2 cellular contexts compared by ENCODE assay signal in the genomic region with DNA sequence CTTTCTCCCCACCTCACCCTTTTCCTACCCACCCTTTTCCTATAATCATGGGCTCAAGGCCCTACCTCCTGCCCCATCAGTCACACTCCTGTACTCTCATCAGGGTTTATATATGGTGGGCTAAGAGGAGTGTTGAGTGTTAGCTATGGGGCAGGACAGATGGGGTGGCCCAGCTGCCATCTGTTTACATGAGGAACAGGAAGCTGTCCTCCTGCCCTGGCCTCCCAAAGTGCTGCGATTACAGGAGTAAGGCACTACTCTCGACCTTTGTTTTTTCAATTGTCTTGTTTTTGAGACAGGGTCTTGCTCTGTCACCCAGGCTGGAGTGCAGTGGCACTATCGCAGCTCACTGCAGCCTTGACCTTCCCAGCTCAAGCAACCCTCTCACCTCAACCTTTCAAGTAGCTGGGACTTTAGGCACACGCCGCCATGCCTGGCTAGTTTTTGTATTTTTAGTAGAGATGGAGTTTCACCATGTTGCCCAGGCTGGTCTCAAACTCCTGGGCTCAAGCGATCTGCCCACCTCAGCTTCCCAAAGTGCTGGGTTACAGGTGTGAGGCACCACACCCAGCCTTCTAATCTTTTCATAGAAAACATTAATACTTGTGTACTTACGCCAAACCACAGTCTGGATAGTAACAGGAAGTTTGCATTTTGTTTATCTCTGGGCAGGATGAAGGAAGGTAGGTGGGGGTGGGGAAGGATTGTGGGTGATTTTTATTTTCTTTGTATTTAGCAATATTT.
TF ChIP-seq lines count a peak whose summit lies in the region.

No MANE protein-coding gene starts in this region.

TF ChIP-seq in A549, 52 proteins besides CTCF, POLR2A, EP300 and RAD21 (continued from another document):
- TF ChIP-seq NPAS2 (CRISPR knock-in tag; IDR thresholded peaks at IDR 0.05; ENCODE audit: borderline replicate concordance) (no peak), MAFK (IDR thresholded peaks at IDR 0.05; ENCODE audit: partially characterized antibody) (no peak), ZFP36 (IDR thresholded peaks at IDR 0.05; ENCODE audit: borderline replicate concordance, partially characterized antibody) (no peak), HES2 (IDR thresholded peaks at IDR 0.05) (no peak), CEBPB (IDR thresholded peaks at IDR 0.05) (no peak), ZNF302 (CRISPR knock-in tag; IDR thresholded peaks at IDR 0.05) (no peak), FOXS1 (CRISPR knock-in tag; IDR thresholded peaks at IDR 0.05) (no peak), RNF2 (IDR thresholded peaks at IDR 0.05; ENCODE audit: borderline replicate concordance, low read depth) (no peak), GATA3 (IDR thresholded peaks at IDR 0.05; ENCODE audit: borderline replicate concordance) (no peak), HOXB5 (CRISPR knock-in tag; IDR thresholded peaks at IDR 0.05) (no peak)

TF ChIP-seq in WTC11, 78 proteins besides CTCF, POLR2A, EP300 and RAD21 (continued from another document):
- TF ChIP-seq ZNF281 (CRISPR knock-in tag; IDR thresholded peaks at IDR 0.05) (no peak), SP1 (CRISPR knock-in tag; conservative IDR thresholded peaks at IDR 0.05) (no peak), SMAD4 (CRISPR knock-in tag; IDR thresholded peaks at IDR 0.05) (no peak), ZNF121 (CRISPR knock-in tag; IDR thresholded peaks at IDR 0.05) (no peak), GTF2I (CRISPR knock-in tag; conservative IDR thresholded peaks at IDR 0.05) (no peak), MYBL2 (CRISPR knock-in tag; IDR thresholded peaks at IDR 0.05) (no peak), PRRX2 (CRISPR knock-in tag; IDR thresholded peaks at IDR 0.05) (no peak), ZNF396 (CRISPR knock-in tag; IDR thresholded peaks at IDR 0.05; ENCODE audit: borderline replicate concordance) (no peak), SOX15 (CRISPR knock-in tag; IDR thresholded peaks at IDR 0.05) (no peak), ZNF671 (CRISPR knock-in tag; IDR thresholded peaks at IDR 0.05) (no peak), MAX (CRISPR knock-in tag; IDR thresholded peaks at IDR 0.05) (no peak)
- TF ChIP-seq, protein P1, sequence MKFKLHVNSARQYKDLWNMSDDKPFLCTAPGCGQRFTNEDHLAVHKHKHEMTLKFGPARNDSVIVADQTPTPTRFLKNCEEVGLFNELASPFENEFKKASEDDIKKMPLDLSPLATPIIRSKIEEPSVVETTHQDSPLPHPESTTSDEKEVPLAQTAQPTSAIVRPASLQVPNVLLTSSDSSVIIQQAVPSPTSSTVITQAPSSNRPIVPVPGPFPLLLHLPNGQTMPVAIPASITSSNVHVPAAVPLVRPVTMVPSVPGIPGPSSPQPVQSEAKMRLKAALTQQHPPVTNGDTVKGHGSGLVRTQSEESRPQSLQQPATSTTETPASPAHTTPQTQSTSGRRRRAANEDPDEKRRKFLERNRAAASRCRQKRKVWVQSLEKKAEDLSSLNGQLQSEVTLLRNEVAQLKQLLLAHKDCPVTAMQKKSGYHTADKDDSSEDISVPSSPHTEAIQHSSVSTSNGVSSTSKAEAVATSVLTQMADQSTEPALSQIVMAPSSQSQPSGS (CRISPR knock-in tag; IDR thresholded peaks at IDR 0.05; ENCODE audit: borderline replicate concordance, low read depth): no peak
- TF ChIP-seq, protein P2, sequence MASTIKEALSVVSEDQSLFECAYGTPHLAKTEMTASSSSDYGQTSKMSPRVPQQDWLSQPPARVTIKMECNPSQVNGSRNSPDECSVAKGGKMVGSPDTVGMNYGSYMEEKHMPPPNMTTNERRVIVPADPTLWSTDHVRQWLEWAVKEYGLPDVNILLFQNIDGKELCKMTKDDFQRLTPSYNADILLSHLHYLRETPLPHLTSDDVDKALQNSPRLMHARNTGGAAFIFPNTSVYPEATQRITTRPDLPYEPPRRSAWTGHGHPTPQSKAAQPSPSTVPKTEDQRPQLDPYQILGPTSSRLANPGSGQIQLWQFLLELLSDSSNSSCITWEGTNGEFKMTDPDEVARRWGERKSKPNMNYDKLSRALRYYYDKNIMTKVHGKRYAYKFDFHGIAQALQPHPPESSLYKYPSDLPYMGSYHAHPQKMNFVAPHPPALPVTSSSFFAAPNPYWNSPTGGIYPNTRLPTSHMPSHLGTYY (CRISPR knock-in tag; IDR thresholded peaks at IDR 0.05): no peak
- TF ChIP-seq, protein P3, sequence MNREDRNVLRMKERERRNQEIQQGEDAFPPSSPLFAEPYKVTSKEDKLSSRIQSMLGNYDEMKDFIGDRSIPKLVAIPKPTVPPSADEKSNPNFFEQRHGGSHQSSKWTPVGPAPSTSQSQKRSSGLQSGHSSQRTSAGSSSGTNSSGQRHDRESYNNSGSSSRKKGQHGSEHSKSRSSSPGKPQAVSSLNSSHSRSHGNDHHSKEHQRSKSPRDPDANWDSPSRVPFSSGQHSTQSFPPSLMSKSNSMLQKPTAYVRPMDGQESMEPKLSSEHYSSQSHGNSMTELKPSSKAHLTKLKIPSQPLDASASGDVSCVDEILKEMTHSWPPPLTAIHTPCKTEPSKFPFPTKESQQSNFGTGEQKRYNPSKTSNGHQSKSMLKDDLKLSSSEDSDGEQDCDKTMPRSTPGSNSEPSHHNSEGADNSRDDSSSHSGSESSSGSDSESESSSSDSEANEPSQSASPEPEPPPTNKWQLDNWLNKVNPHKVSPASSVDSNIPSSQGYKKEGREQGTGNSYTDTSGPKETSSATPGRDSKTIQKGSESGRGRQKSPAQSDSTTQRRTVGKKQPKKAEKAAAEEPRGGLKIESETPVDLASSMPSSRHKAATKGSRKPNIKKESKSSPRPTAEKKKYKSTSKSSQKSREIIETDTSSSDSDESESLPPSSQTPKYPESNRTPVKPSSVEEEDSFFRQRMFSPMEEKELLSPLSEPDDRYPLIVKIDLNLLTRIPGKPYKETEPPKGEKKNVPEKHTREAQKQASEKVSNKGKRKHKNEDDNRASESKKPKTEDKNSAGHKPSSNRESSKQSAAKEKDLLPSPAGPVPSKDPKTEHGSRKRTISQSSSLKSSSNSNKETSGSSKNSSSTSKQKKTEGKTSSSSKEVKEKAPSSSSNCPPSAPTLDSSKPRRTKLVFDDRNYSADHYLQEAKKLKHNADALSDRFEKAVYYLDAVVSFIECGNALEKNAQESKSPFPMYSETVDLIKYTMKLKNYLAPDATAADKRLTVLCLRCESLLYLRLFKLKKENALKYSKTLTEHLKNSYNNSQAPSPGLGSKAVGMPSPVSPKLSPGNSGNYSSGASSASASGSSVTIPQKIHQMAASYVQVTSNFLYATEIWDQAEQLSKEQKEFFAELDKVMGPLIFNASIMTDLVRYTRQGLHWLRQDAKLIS (CRISPR knock-in tag; IDR thresholded peaks at IDR 0.05; ENCODE audit: borderline replicate concordance): no peak
- TF ChIP-seq, protein P4, sequence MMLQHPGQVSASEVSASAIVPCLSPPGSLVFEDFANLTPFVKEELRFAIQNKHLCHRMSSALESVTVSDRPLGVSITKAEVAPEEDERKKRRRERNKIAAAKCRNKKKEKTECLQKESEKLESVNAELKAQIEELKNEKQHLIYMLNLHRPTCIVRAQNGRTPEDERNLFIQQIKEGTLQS (CRISPR knock-in tag; conservative IDR thresholded peaks at IDR 0.05): no peak
- TF ChIP-seq, protein P5, sequence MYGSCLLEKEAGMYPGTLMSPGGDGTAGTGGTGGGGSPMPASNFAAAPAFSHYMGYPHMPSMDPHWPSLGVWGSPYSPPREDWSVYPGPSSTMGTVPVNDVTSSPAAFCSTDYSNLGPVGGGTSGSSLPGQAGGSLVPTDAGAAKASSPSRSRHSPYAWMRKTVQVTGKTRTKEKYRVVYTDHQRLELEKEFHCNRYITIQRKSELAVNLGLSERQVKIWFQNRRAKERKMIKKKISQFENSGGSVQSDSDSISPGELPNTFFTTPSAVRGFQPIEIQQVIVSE (CRISPR knock-in tag; IDR thresholded peaks at IDR 0.05; ENCODE audit: borderline replicate concordance): no peak
- TF ChIP-seq, protein P6, sequence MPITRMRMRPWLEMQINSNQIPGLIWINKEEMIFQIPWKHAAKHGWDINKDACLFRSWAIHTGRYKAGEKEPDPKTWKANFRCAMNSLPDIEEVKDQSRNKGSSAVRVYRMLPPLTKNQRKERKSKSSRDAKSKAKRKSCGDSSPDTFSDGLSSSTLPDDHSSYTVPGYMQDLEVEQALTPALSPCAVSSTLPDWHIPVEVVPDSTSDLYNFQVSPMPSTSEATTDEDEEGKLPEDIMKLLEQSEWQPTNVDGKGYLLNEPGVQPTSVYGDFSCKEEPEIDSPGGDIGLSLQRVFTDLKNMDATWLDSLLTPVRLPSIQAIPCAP (CRISPR knock-in tag; IDR thresholded peaks at IDR 0.05): no peak
- TF ChIP-seq, protein P7, sequence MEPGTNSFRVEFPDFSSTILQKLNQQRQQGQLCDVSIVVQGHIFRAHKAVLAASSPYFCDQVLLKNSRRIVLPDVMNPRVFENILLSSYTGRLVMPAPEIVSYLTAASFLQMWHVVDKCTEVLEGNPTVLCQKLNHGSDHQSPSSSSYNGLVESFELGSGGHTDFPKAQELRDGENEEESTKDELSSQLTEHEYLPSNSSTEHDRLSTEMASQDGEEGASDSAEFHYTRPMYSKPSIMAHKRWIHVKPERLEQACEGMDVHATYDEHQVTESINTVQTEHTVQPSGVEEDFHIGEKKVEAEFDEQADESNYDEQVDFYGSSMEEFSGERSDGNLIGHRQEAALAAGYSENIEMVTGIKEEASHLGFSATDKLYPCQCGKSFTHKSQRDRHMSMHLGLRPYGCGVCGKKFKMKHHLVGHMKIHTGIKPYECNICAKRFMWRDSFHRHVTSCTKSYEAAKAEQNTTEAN (CRISPR knock-in tag; IDR thresholded peaks at IDR 0.05): no peak
